In the genomic region with DNA sequence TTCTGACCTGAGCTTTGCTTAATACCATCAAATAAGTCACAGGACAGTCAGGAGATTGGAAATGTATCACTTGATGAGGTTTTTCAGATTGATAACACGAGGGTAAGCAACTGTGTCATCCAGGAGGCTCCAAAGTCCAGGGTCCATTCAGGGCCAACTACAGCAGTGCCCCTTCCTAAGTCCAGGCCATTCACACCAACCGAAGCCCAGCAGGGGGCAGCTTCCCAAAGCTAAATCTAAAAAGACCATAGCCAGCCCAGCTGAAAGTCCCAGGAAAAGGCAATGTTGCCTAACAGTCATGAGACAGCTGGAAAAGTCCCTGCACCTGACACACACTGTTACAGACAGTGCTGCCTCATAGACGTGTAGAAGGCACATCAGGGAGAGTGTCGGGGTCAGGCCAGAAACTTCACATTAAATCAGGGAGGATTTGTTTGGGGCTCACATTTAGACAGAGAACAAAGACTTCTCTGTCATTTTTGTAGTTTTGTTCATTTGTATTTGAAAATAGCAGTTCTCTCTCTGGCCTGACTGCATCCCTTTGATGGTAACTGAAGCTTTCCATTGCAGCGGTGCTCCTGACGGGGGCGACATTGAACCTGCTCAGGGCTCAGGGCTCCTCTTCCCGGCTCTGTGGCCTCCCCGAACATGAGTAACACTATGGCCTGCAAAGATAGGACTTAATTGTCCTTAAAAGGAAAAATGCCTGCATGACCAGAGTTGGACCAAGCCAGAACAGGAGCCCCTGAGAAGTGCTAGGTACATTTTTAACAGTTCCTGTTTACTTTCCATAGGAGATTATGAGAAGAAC, we compare ENCODE assay signal across 8 cellular contexts.
DNase-seq lines count a peak whose midpoint lies in the region; ATAC-seq, FAIRE-seq and TF ChIP-seq lines count a peak whose summit lies in the region.

No MANE protein-coding gene starts in this region.

- H3K9me3 Mint-ChIP-seq in brain = peaks cover 5 to 13% (median 8%) of the 10 kb centered on the region in 5 experiments

- H3K4me1 Mint-ChIP-seq in brain = peaks cover 39% of the 10 kb centered on the region

- DNase-seq in COLO668 (lab: John Stamatoyannopoulos, UW; ENCODE audit: unreplicated experiment) = peak; percentile 63
- DNase-seq in RCC 7860 (ENCODE audit: low spot score) = peak; percentile 79
- peak; percentile 78 for DNase-seq in inferior parietal cortex (ENCODE audit: extremely low spot score)
- peak; percentile 20 for DNase-seq in stimulated activated CD4-positive, alpha-beta T cell treated with anti-CD3 and anti-CD28 coated beads, Interleukin-12 subunit alpha, Interleukin-12 subunit beta, amount 100 ng/mL, for 4 hours

- no peaks in the 10 kb centered on the region for H3K27me3 Mint-ChIP-seq in brain

- peaks cover 4% of the 10 kb centered on the region for H3K36me3 Mint-ChIP-seq in brain

- peak overlapping the region in 3 of 5 experiments; percentile 64 to 86 (median 83) for H3K27ac Mint-ChIP-seq in brain

- peak; percentile 61 for FAIRE-seq in RCC 7860 (lab: Jason Lieb, UNC)

- H3K4me3 Mint-ChIP-seq in brain = no peak overlapping the region

- TF ChIP-seq CTCF in brain (conservative IDR thresholded peaks at IDR 0.05) = peak; percentile 56 to 77

- ATAC-seq in GM19328 (IDR thresholded peaks at IDR 0.05; ENCODE audit: unreplicated experiment) (peak; percentile 81), HG03521 (IDR thresholded peaks at IDR 0.05; ENCODE audit: unreplicated experiment) (peak; percentile 83), HG03342 (IDR thresholded peaks at IDR 0.05; ENCODE audit: unreplicated experiment) (no peak)

Comparison
In these comparisons a context has a peak if more than half of its experiments do, and no peak if none do; other contexts are left out.
1. DNase-seq: peak in every context shown above with its lines; median percentile 79 in RCC 7860; 78 in inferior parietal cortex; 63 in COLO668; 20 in stimulated activated CD4-positive, alpha-beta T cell treated with anti-CD3 and anti-CD28 coated beads, Interleukin-12 subunit alpha, Interleukin-12 subunit beta, amount 100 ng/mL, for 4 hours.